Comparison of ENCODE assay signal across 12 cellular contexts in the genomic region with DNA sequence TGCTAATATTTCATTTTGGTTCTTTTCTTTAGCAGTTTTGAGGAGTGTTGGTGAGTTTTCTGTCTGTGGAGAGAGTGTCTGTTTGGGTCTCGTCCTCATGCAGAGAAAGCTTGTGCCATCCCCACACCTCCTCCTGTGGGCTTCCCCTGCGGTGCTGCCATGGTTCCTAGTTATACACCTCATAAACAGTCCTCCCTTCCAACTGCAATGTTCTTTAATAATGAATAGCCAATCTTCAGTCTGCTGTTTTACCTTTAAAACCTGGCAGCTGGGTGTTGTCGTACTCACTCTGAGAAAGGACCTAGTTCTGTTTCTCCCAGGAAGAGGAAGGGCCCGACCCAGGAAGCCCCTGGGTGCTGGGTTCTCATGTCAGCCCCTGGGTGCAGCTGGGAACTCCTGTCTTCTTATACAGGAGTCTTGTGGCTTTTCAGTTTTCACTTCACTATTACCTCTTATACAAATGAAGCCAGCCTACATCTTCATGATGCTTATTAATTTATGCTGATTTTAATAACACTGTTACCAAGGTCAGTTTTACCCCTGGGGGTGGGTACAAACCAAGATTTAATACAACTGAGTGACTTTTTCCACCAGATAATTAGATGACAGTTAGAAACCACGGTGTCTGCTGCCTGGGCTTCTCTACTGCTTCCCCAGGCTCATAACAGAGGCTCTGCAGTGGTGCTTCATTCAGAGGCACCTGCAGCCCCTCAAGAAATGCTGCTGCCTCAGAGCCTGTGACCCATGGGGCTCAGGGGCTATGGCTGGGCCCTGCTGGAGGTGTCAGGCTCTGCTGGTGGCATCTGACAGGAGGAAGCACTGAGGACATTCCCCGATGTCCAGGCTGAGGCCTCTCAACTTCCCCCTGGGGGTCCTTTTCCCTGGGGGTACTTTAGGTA. TPM values are rescaled to one million over a fixed set of nuclear protein-coding genes. Genes with fewer than 3 reads are reported as not detected.
DNase-seq lines count a peak whose midpoint lies in the region; ATAC-seq and TF ChIP-seq lines count a peak whose summit lies in the region.
"Had no signal": no experiment of that assay in that cellular context is flagged by ENCODE, and none has a peak within 500 bp of the region (broad histone marks: within the 10 kb centered on the region; RNA-seq: fewer than 3 reads in every experiment).

No MANE protein-coding gene starts in this region.

- H4K20me1 ChIP-seq in BLaER1 treated with 17β-estradiol and CSF1 and Interleukin-3, amounts not matched to agents 10 nM and 100 nM = peaks cover 0 to 8% (median 0%) of the 10 kb centered on the region in 11 experiments; a peak in 2 of 22 replicates

- CTCF ChIA-PET in activated CD8-positive, alpha-beta T cell treated with anti-CD3 and anti-CD28 coated beads for 36 hours (lab: Charles Lee) = no interaction called here

- H3K36me3 Mint-ChIP-seq in activated CD8-positive, alpha-beta T cell treated with anti-CD3 and anti-CD28 coated beads for 36 hours (ENCODE audit: low read depth) = peaks cover 40% of the 10 kb centered on the region
- H3K36me3 Mint-ChIP-seq in immature natural killer cell = peaks cover 21 to 68% (median 39%) of the 10 kb centered on the region in 3 donors

- no peaks in the 10 kb centered on the region for H3K9me3 Mint-ChIP-seq in activated CD8-positive, alpha-beta T cell treated with anti-CD3 and anti-CD28 coated beads for 36 hours
- H3K9me3 Mint-ChIP-seq in immature natural killer cell = no peaks in the 10 kb centered on the region
- H3K9me3 Mint-ChIP-seq: CD14-positive monocyte had no signal

- POLR2A ChIA-PET in activated CD8-positive, alpha-beta T cell treated with anti-CD3 and anti-CD28 coated beads for 36 hours (lab: Charles Lee) = no interaction called here

- H3K9ac ChIP-seq in BLaER1 treated with 17β-estradiol and CSF1 and Interleukin-3, amounts not matched to agents 10 nM and 100 nM = no peak overlapping the region

- H3K27me3 Mint-ChIP-seq in activated CD8-positive, alpha-beta T cell treated with anti-CD3 and anti-CD28 coated beads for 36 hours = no peaks in the 10 kb centered on the region
- H3K27me3 Mint-ChIP-seq in immature natural killer cell (ENCODE audit: low read depth in 3 of 3) = peaks cover 0 to 5% (median 4%) of the 10 kb centered on the region in 3 donors

- no peak overlapping the region for H3K27ac ChIP-seq in BLaER1 treated with 17β-estradiol and CSF1 and Interleukin-3, amounts not matched to agents 10 nM and 100 nM

- DNase-seq in activated CD8-positive, alpha-beta T cell treated with anti-CD3 and anti-CD28 coated beads for 36 hours = peak; percentile 30
- DNase-seq in erythroblast (lab: John Stamatoyannopoulos, UW) (no peak), immature natural killer cell (no peak), NCI-H446 treated with DMSO at 0.1 percent for 48 hours (lab: John Stamatoyannopoulos, UW) (no peak)
- DNase-seq: NCI-H526; stimulated activated CD4-positive, alpha-beta T cell treated with anti-CD3 and anti-CD28 coated beads, Interleukin-12 subunit alpha, Interleukin-12 subunit beta, amount 100 ng/mL, for 4 hours; stimulated activated naive CD4-positive, alpha-beta T cell had no signal

- H3K27ac Mint-ChIP-seq in activated CD8-positive, alpha-beta T cell treated with anti-CD3 and anti-CD28 coated beads for 36 hours = peak overlapping the region; percentile 60
- H3K27ac Mint-ChIP-seq in immature natural killer cell = peak overlapping the region in 3 of 6 donors; percentile 22 to 49 (median 49)

- peaks cover 55% of the 10 kb centered on the region for H3K4me1 Mint-ChIP-seq in activated CD8-positive, alpha-beta T cell treated with anti-CD3 and anti-CD28 coated beads for 36 hours (ENCODE audit: low read depth)
- H3K4me1 Mint-ChIP-seq in immature natural killer cell = peaks cover 45 to 74% of the 10 kb centered on the region in 2 donors
- H3K4me1 Mint-ChIP-seq: CD14-positive monocyte had no signal

- intact Hi-C loops in activated CD8-positive, alpha-beta T cell treated with anti-CD3 and anti-CD28 coated beads for 36 hours (cut with micrococcal nuclease) = no loop called here

- no peak overlapping the region for H3K4me3 ChIP-seq in BLaER1 treated with 17β-estradiol and CSF1 and Interleukin-3, amounts not matched to agents 10 nM and 100 nM

- H3K9me3 ChIP-seq in BLaER1 treated with 17β-estradiol and CSF1 and Interleukin-3, amounts not matched to agents 10 nM and 100 nM (replicated peaks in 1 of 11) = no peaks in the 10 kb centered on the region

- peak overlapping the region in 9 of 11 experiments; percentile 24 to 79 (median 54); a peak in 15 of 22 replicates for H3K4me2 ChIP-seq in BLaER1 treated with 17β-estradiol and CSF1 and Interleukin-3, amounts not matched to agents 10 nM and 100 nM

- peaks cover 38 to 60% (median 45%) of the 10 kb centered on the region in 10 experiments for H3K4me1 ChIP-seq in BLaER1 treated with 17β-estradiol and CSF1 and Interleukin-3, amounts not matched to agents 10 nM and 100 nM

- peaks cover 29 to 86% (median 59%) of the 10 kb centered on the region in 11 experiments for H3K36me3 ChIP-seq in BLaER1 treated with 17β-estradiol and CSF1 and Interleukin-3, amounts not matched to agents 10 nM and 100 nM

- H3K4me3 Mint-ChIP-seq in activated CD8-positive, alpha-beta T cell treated with anti-CD3 and anti-CD28 coated beads for 36 hours = no peak overlapping the region
- no peak overlapping the region for H3K4me3 Mint-ChIP-seq in immature natural killer cell
- H3K4me3 Mint-ChIP-seq: CD14-positive monocyte had no signal

- H3K27me3 ChIP-seq in BLaER1 treated with 17β-estradiol and CSF1 and Interleukin-3, amounts not matched to agents 10 nM and 100 nM = no peaks in the 10 kb centered on the region

- ATAC-seq in GM19043 (IDR thresholded peaks at IDR 0.05; ENCODE audit: low read depth, unreplicated experiment) = peak; percentile 59
- peak; percentile 43 for ATAC-seq in HG02763 (IDR thresholded peaks at IDR 0.05; ENCODE audit: unreplicated experiment)
- peak; percentile 31 for ATAC-seq in activated CD8-positive, alpha-beta T cell treated with anti-CD3 and anti-CD28 coated beads for 36 hours
- no peak for ATAC-seq in HG02571 (IDR thresholded peaks at IDR 0.05; ENCODE audit: unreplicated experiment)

- TF ChIP-seq CTCF in activated CD8-positive, alpha-beta T cell treated with anti-CD3 and anti-CD28 coated beads for 36 hours (IDR thresholded peaks at IDR 0.05) = no peak

- TF ChIP-seq POLR2A in erythroblast (IDR thresholded peaks at IDR 0.05; ENCODE audit: low read length) = no peak

RNA-seq across cellular contexts. Expression of a gene that starts 59.1 kb away (rescaled TPM):
- 10 to 100 TPM; 27.5 to 32.7 TPM for total RNA-seq in activated CD8-positive, alpha-beta T cell treated with anti-CD3 and anti-CD28 coated beads for 36 hours
- polyA plus RNA-seq in immature natural killer cell = 10 to 100 TPM; 34.0 to 54.6 (median 37.5) TPM

RNA-seq across cellular contexts. Expression of a gene that starts 59.2 kb away (rescaled TPM):
- total RNA-seq in activated CD8-positive, alpha-beta T cell treated with anti-CD3 and anti-CD28 coated beads for 36 hours = 10 to 100 TPM; 24.8 to 28.3 TPM
- polyA plus RNA-seq in immature natural killer cell = 10 to 100 TPM; 42.1 to 73.4 (median 58.6) TPM
